In genomic region chr10:132435320-132435719, GRCh38 we compare ENCODE assay signal across 2 cellular contexts.
TF ChIP-seq lines count a peak whose summit lies in the region.

No MANE protein-coding gene starts in this region.

TF ChIP-seq in HEK293, 187 proteins besides CTCF, POLR2A, EP300 and RAD21:
- peak; percentile 98 for TF ChIP-seq ZNF211 (tag by site-specific recombination; IDR thresholded peaks at IDR 0.05; ENCODE audit: low read depth)

TF ChIP-seq in K562, 482 proteins besides CTCF, POLR2A, EP300 and RAD21:
- 0 out of 2 replicates have a peak, but pooled peaks have one; percentile 48 for TF ChIP-seq ARID2 (IDR thresholded peaks at IDR 0.05)
- TF ChIP-seq KDM1A (IDR thresholded peaks at IDR 0.05): peak in 1 of 2 experiments; percentile 85; a peak in 1 of 4 replicates
TF ChIP-seq in K562: peak in this region for 2; not testable (repeated sequence) for 480.
